In the genomic region with DNA sequence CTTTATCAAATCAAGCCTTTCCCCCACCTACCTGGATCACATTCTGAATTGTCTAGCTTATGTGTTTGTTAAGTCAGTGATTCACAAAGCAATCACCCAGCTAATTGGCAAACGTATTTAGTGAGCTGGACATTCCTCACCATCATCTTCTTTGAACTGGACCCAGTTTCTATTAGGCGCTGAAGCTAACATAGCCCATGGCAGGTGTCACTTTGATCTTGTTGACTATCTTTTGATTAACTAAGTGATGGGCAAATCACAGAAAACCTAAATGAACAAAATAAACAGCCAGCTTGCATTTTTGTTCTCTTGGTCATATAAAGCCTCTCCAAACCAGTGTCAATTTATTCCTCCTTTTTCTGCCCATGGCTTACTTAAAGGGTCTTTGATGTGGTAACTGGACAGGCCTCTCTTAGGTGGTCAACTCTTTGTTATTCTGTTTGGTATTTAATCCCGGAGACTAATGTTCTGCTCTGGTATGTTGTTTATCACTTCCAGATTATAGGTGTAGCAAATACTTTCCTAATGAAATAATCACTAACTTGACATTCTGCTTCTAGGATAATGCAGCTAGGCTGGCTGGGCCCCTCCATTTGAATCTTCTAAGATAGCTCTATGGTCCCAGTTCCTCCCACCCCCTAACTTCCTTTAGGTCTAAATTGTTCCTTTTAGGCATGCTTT, we compare ENCODE assay signal across 18 cellular contexts.
"Had no signal": no experiment of that assay in that cellular context is flagged by ENCODE, and none has a peak within 500 bp of the region (broad histone marks: within the 10 kb centered on the region; RNA-seq: fewer than 3 reads in every experiment).

No MANE protein-coding gene starts in this region.

- H3K36me3 ChIP-seq: breast epithelium, left lung, sigmoid colon, suprapubic skin, upper lobe of left lung had no signal

- H3K9me3 Mint-ChIP-seq: activated naive CD8-positive, alpha-beta T cell treated with anti-CD3 and anti-CD28 coated beads for 36 hours; memory B cell had no signal

- H3K4me1 ChIP-seq: breast epithelium, left lung, sigmoid colon, suprapubic skin, upper lobe of left lung had no signal

- H3K27me3 ChIP-seq: foreskin keratinocyte, left lung, sigmoid colon, suprapubic skin, upper lobe of left lung had no signal

- H3K4me3 ChIP-seq: breast epithelium, left lung, sigmoid colon, suprapubic skin, upper lobe of left lung had no signal

- H3K27ac Mint-ChIP-seq: activated naive CD8-positive, alpha-beta T cell treated with anti-CD3 and anti-CD28 coated beads for 36 hours; memory B cell; nephron had no signal

- H3K9me3 ChIP-seq: breast epithelium, left lung, sigmoid colon, suprapubic skin, upper lobe of left lung had no signal

- H3K27me3 Mint-ChIP-seq: activated naive CD8-positive, alpha-beta T cell treated with anti-CD3 and anti-CD28 coated beads for 36 hours; memory B cell had no signal

- DNase-seq: activated CD4-positive, alpha-beta T cell treated with anti-CD3 and anti-CD28 coated beads for 1 hour; activated gamma-delta T cell treated with Interleukin-2 at 50 U/mL for 16 hours; activated naive CD8-positive, alpha-beta T cell treated with anti-CD3 and anti-CD28 coated beads for 36 hours; activated T-cell treated with anti-CD3 and anti-CD28 coated beads, Interleukin-2, amount 50 U/mL, for 48 hours; head of caudate nucleus; left lung; sigmoid colon; stimulated activated CD4-positive, alpha-beta T cell treated with anti-CD3 and anti-CD28 coated beads, Interleukin-12 subunit alpha, Interleukin-12 subunit beta, amount 100 ng/mL, for 4 hours; stimulated activated naive CD4-positive, alpha-beta T cell treated with Interleukin-2 at 50 U/mL for 16 hours; T-helper 9 cell; upper lobe of left lung had no signal

- H3K27ac ChIP-seq: breast epithelium, foreskin keratinocyte, left lung, sigmoid colon, suprapubic skin, upper lobe of left lung had no signal

- H3K4me1 Mint-ChIP-seq: activated naive CD8-positive, alpha-beta T cell treated with anti-CD3 and anti-CD28 coated beads for 36 hours; memory B cell; nephron had no signal

- FAIRE-seq: endometrium, islet of Langerhans had no signal

- ATAC-seq: left lung had no signal

- H3K4me3 Mint-ChIP-seq: activated naive CD8-positive, alpha-beta T cell treated with anti-CD3 and anti-CD28 coated beads for 36 hours; memory B cell; nephron had no signal
